ENCODE assay signal across 20 cellular contexts in genomic region chr21:25953196-25953595, GRCh38.
"Had no signal": no experiment of that assay in that cellular context is flagged by ENCODE, and none has a peak within 500 bp of the region (broad histone marks: within the 10 kb centered on the region; RNA-seq: fewer than 3 reads in every experiment).

No MANE protein-coding gene starts in this region.

- FAIRE-seq: colon had no signal

- H2AFZ ChIP-seq: hepatocyte had no signal

- H3K27me3 ChIP-seq: cardiac muscle cell, esophagus squamous epithelium, foreskin keratinocyte, hepatocyte, ovary, spleen had no signal

- H3K9me3 ChIP-seq: esophagus squamous epithelium, ovary, spleen had no signal

- DNase-seq: effector memory CD4-positive, alpha-beta T cell; esophagus squamous epithelium; foreskin keratinocyte; head of caudate nucleus; left colon; left ventricle myocardium superior; mesendoderm; naive thymus-derived CD4-positive, alpha-beta T cell; ovary; right cardiac atrium; spleen; stimulated activated CD4-positive, alpha-beta T cell treated with anti-CD3 and anti-CD28 coated beads, Interleukin-15, amount 100 ng/mL, for 24 hours; stimulated activated CD4-positive, alpha-beta T cell treated with anti-CD3 and anti-CD28 coated beads, Interleukin-1b, Interleukin-23, amount 100 ng/mL, for 48 hours; stimulated activated CD4-positive, alpha-beta T cell treated with anti-CD3 and anti-CD28 coated beads, Interleukin-4, amount 100 ng/mL, for 24 hours; stimulated activated naive CD8-positive, alpha-beta T cell treated with anti-CD3 and anti-CD28 coated beads, Interleukin-15, amount 100 ng/mL, for 72 hours; trophoblast cell had no signal

- H3K4me3 ChIP-seq: cardiac muscle cell, esophagus squamous epithelium, hepatocyte, lung, ovary, spleen had no signal

- H3K4me2 ChIP-seq: hepatocyte had no signal

- H3K36me3 ChIP-seq: ovary had no signal

- H3K27ac ChIP-seq: cardiac muscle cell, foreskin keratinocyte, hepatocyte, ovary had no signal

- H3K79me2 ChIP-seq: hepatocyte had no signal

- H3K4me1 ChIP-seq: spleen had no signal
